In the genomic region with DNA sequence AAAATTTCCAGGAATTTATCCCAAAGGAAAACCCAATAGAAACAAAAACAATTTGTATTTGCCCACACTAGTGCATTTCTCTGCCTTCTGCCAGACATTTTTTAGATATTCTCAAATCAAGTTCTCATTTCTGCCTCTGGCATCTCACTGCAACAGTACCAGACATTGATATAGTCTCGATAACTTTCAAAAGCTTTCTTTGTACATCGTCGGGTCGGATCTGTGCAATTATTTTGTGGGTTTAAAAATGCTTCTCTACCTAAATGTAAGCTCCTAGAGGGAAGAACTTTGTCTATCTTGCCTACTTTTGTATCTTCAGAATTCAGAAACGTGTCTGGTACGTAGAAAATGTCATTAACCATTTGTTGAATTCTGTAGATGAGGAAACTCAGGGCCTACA, we compare ENCODE assay signal across 16 cellular contexts.
DNase-seq lines count a peak whose midpoint lies in the region; ATAC-seq and TF ChIP-seq lines count a peak whose summit lies in the region.
"Had no signal": no experiment of that assay in that cellular context is flagged by ENCODE, and none has a peak within 500 bp of the region (broad histone marks: within the 10 kb centered on the region; RNA-seq: fewer than 3 reads in every experiment).

No MANE protein-coding gene starts in this region.

- WGBS in mesendoderm (ENCODE audit: extremely low coverage, insufficient coverage, low lambda C conversion rate), result no CpG with 5 or more reads among the region's 6 CpGs

- H2AK5ac ChIP-seq in mesendoderm (ENCODE audit: low read length), result no peak overlapping the region

- no peak overlapping the region for H3K27ac Mint-ChIP-seq in CD8-positive, alpha-beta memory T cell
- H3K27ac Mint-ChIP-seq: CD4-positive, CD25-positive, alpha-beta regulatory T cell; GM23338 had no signal

- H3K27ac ChIP-seq in left ventricle myocardium inferior (replicated peaks) (peak overlapping the region; percentile 33), cingulate gyrus (ENCODE audit: low read depth, low read length) (peak overlapping the region; percentile 86), mesendoderm (ENCODE audit: low read depth, low read length) (no peak overlapping the region), ascending aorta (no peak overlapping the region)
- no peak overlapping the region for H3K27ac ChIP-seq in CD8-positive, alpha-beta memory T cell (ENCODE audit: low read depth, low read length)
- H3K27ac ChIP-seq: BLaER1 treated with 17β-estradiol and CSF1 and Interleukin-3, amounts not matched to agents 10 nM and 100 nM; HL-60 had no signal

- no peak overlapping the region for H3K18ac ChIP-seq in mesendoderm (ENCODE audit: low read length)

- H3K36me3 ChIP-seq in left ventricle myocardium inferior (no peaks in the 10 kb centered on the region), mesendoderm (ENCODE audit: control insufficient read depth, insufficient read depth, low read length) (no peaks in the 10 kb centered on the region), ascending aorta (no peaks in the 10 kb centered on the region)
- no peaks in the 10 kb centered on the region for H3K36me3 ChIP-seq in CD8-positive, alpha-beta memory T cell (ENCODE audit: insufficient read depth, low read length)
- H3K36me3 ChIP-seq: BLaER1 treated with 17β-estradiol and CSF1 and Interleukin-3, amounts not matched to agents 10 nM and 100 nM had no signal

- H3K36me3 Mint-ChIP-seq in CD8-positive, alpha-beta memory T cell, result no peaks in the 10 kb centered on the region
- H3K36me3 Mint-ChIP-seq: CD4-positive, CD25-positive, alpha-beta regulatory T cell had no signal

- H3K79me1 ChIP-seq in mesendoderm (ENCODE audit: low read length), result no peaks in the 10 kb centered on the region

- H2BK120ac ChIP-seq in mesendoderm (ENCODE audit: low read depth, low read length), result no peak overlapping the region

- no peak overlapping the region for H3K4me3 Mint-ChIP-seq in CD8-positive, alpha-beta memory T cell
- H3K4me3 Mint-ChIP-seq: CD4-positive, CD25-positive, alpha-beta regulatory T cell; GM23338 had no signal

- ATAC-seq in left cardiac atrium, result no peak
- ATAC-seq: GM23338 had no signal

- H3K9ac ChIP-seq in mesendoderm (ENCODE audit: low read length), result no peak overlapping the region
- H3K9ac ChIP-seq: BLaER1 treated with 17β-estradiol and CSF1 and Interleukin-3, amounts not matched to agents 10 nM and 100 nM had no signal

- TF ChIP-seq CTCF in left ventricle myocardium inferior (IDR thresholded peaks at IDR 0.05; ENCODE audit: borderline replicate concordance) (no peak), ascending aorta (IDR thresholded peaks at IDR 0.05) (no peak)

- no peaks in the 10 kb centered on the region for H3K79me2 ChIP-seq in mesendoderm (ENCODE audit: control insufficient read depth, insufficient read depth, low read length)

- CTCF ChIA-PET in CD8-positive, alpha-beta memory T cell (lab: Charles Lee), result no interaction called here

- intact Hi-C loops in left ventricle myocardium inferior (cut with micrococcal nuclease) (no loop called here), left cardiac atrium (cut with DNase I) (no loop called here), ascending aorta (cut with DNase I) (no loop called here)

- H3K4me1 ChIP-seq in left ventricle myocardium inferior (peaks cover 2% of the 10 kb centered on the region), mesendoderm (ENCODE audit: control insufficient read depth, low read depth, low read length) (no peaks in the 10 kb centered on the region), ascending aorta (no peaks in the 10 kb centered on the region)
- no peaks in the 10 kb centered on the region for H3K4me1 ChIP-seq in CD8-positive, alpha-beta memory T cell (ENCODE audit: insufficient read depth, low read length)
- H3K4me1 ChIP-seq: BLaER1 treated with 17β-estradiol and CSF1 and Interleukin-3, amounts not matched to agents 10 nM and 100 nM had no signal

- no peak overlapping the region for H3K56ac ChIP-seq in mesendoderm (ENCODE audit: low read length)

- H3K23ac ChIP-seq in mesendoderm (ENCODE audit: low read length), result no peak overlapping the region

- H2BK5ac ChIP-seq in mesendoderm (ENCODE audit: low read length), result no peak overlapping the region

- peaks cover 0 to 2% of the 10 kb centered on the region in 2 donors for H3K27me3 Mint-ChIP-seq in CD8-positive, alpha-beta memory T cell
- H3K27me3 Mint-ChIP-seq: CD4-positive, CD25-positive, alpha-beta regulatory T cell had no signal

- POLR2A ChIA-PET in CD8-positive, alpha-beta memory T cell (lab: Charles Lee), result no interaction called here

- peak overlapping the region; percentile 57 for H2BK15ac ChIP-seq in mesendoderm (replicated peaks; ENCODE audit: low read depth)

- H3K27me3 ChIP-seq in left ventricle myocardium inferior (ENCODE audit: low read depth) (no peaks in the 10 kb centered on the region), mesendoderm (ENCODE audit: insufficient read depth, low read length, poor library complexity) (no peaks in the 10 kb centered on the region), ascending aorta (no peaks in the 10 kb centered on the region)
- H3K27me3 ChIP-seq in CD8-positive, alpha-beta memory T cell (ENCODE audit: insufficient read depth, low read length, poor library complexity, severe bottlenecking), result no peaks in the 10 kb centered on the region
- H3K27me3 ChIP-seq: BLaER1 treated with 17β-estradiol and CSF1 and Interleukin-3, amounts not matched to agents 10 nM and 100 nM had no signal

- H3K9me3 Mint-ChIP-seq in CD8-positive, alpha-beta memory T cell, result peaks cover 0 to 3% (median 0%) of the 10 kb centered on the region in 5 donors
- H3K9me3 Mint-ChIP-seq: GM23338 had no signal

- H3K4ac ChIP-seq in mesendoderm (ENCODE audit: low read depth, low read length), result no peak overlapping the region

- no peaks in the 10 kb centered on the region for H3K4me1 Mint-ChIP-seq in CD8-positive, alpha-beta memory T cell
- H3K4me1 Mint-ChIP-seq: CD4-positive, CD25-positive, alpha-beta regulatory T cell; GM23338 had no signal

- no peak overlapping the region for H4K5ac ChIP-seq in mesendoderm (ENCODE audit: low read length)

- no peak for DNase-seq in left ventricle myocardium inferior
- no peak for DNase-seq in left cardiac atrium
- no peak for DNase-seq in mesendoderm
- no peak for DNase-seq in AG08396 (ENCODE audit: low spot score)
- no peak for DNase-seq in ascending aorta (ENCODE audit: low spot score in 2 of 2)
- DNase-seq in CD8-positive, alpha-beta memory T cell, result no peak
- DNase-seq: 8988T; CD4-positive, CD25-positive, alpha-beta regulatory T cell; DMS153; DMS79 treated with DMSO at 0.1 percent for 48 hours; EL; H7 had no signal

- H3K4me2 ChIP-seq in mesendoderm (ENCODE audit: low read length), result no peak overlapping the region
- H3K4me2 ChIP-seq: BLaER1 treated with 17β-estradiol and CSF1 and Interleukin-3, amounts not matched to agents 10 nM and 100 nM; GM23338 had no signal

- H3K4me3 ChIP-seq in left ventricle myocardium inferior (no peak overlapping the region), mesendoderm (ENCODE audit: low read length) (no peak overlapping the region), ascending aorta (no peak overlapping the region)
- no peak overlapping the region for H3K4me3 ChIP-seq in CD8-positive, alpha-beta memory T cell (ENCODE audit: low read length)
- H3K4me3 ChIP-seq: BLaER1 treated with 17β-estradiol and CSF1 and Interleukin-3, amounts not matched to agents 10 nM and 100 nM; GM23338 had no signal

- no peak overlapping the region for H4K8ac ChIP-seq in mesendoderm (ENCODE audit: low read depth, low read length)

- no peaks in the 10 kb centered on the region for H3K9me3 ChIP-seq in left ventricle myocardium inferior (replicated peaks)
- H3K9me3 ChIP-seq in ascending aorta, result no peaks in the 10 kb centered on the region
- H3K9me3 ChIP-seq in CD8-positive, alpha-beta memory T cell (ENCODE audit: low read length), result no peaks in the 10 kb centered on the region
- H3K9me3 ChIP-seq: BLaER1 treated with 17β-estradiol and CSF1 and Interleukin-3, amounts not matched to agents 10 nM and 100 nM had no signal

Comparison
In these comparisons a context has a peak if more than half of its experiments do, and no peak if none do; other contexts are left out.
1. H3K27ac ChIP-seq: peak in left ventricle myocardium inferior (single experiment) and cingulate gyrus (single experiment); none in mesendoderm (single experiment), ascending aorta (0 of 2) and CD8-positive, alpha-beta memory T cell (single experiment).